Comparison of ENCODE assay signal across 1 cellular context in genomic region chr14:61582815-61583214, GRCh38.
TF ChIP-seq lines count a peak whose summit lies in the region.

No MANE protein-coding gene starts in this region.

TF ChIP-seq in A549, 52 proteins besides CTCF, POLR2A, EP300 and RAD21 (continued from another document):
- TF ChIP-seq MAFK (IDR thresholded peaks at IDR 0.05; ENCODE audit: partially characterized antibody), result no peak
- no peak for TF ChIP-seq HMGXB4 (CRISPR knock-in tag; IDR thresholded peaks at IDR 0.05; ENCODE audit: borderline replicate concordance)
